In the genomic region with DNA sequence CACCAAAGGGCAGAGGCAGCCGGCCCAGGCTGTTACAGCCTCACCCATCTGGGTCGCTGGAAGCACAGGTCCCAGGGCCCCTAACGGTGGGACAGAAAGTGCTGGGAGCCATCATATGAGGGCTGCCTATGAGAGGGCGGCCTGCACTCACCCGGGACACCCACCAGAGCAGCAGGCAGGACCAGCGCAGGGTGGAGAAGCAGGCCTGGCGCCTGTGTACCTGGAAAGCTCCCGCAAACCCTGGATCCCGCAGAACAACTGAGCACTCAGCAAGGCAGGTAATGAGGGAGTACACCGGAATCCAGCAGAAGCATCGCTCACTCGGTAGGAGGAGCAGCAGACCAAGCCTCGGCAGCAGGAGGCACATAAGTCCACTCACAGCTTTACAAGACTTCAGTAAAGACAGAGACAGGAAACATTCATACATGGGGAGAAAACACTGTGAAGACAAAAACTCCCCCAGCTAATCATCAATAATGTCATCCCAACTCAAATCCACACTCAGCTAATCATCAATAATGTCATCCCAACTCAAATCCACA, we compare ENCODE assay signal across 21 cellular contexts. TPM values are rescaled to one million over a fixed set of nuclear protein-coding genes. Genes with fewer than 3 reads are reported as not detected.
DNase-seq lines count a peak whose midpoint lies in the region; ATAC-seq and TF ChIP-seq lines count a peak whose summit lies in the region.
"Had no signal": no experiment of that assay in that cellular context is flagged by ENCODE, and none has a peak within 500 bp of the region (broad histone marks: within the 10 kb centered on the region; RNA-seq: fewer than 3 reads in every experiment).

No MANE protein-coding gene starts in this region.

- DNase-seq in activated naive CD4-positive, alpha-beta T cell treated with anti-CD3 and anti-CD28 coated beads, Interleukin-2, amount 50 U/mL, for 72 hours (ENCODE audit: low spot score in 2 of 2) = no peak
- no peak for DNase-seq in activated naive CD4-positive, alpha-beta T cell treated with anti-CD3 and anti-CD28 coated beads, Interleukin-2, amount 50 U/mL, for 16 hours
- no peak for DNase-seq in Caco-2
- DNase-seq in WERI-Rb-1 = peak; percentile 52
- no peak for DNase-seq in neural crest cell (ENCODE audit: low read depth, low spot score)
- no peak for DNase-seq in endodermal cell
- DNase-seq: BE2C, DMS79, GM23248, H9, HFFc6, Kasumi-1, NCI-H1417, NCI-H1694 treated with DMSO at 0.1 percent for 48 hours, NCI-H2081 treated with DMSO at 0.1 percent for 48 hours, NCI-H2171 treated with DMSO at 0.1 percent for 48 hours, NCI-H524 treated with DMSO at 0.1 percent for 48 hours, NCI-H82 had no signal

- POLR2A ChIA-PET in Caco-2 (lab: Charles Lee) = interaction anchor here (0.6 kb wide), 1 partner anchor 32 kb away, joined by 3 read pairs; the partner anchor contains the start of gene C16orf95

- BruUV-seq in Caco-2 (replicated peaks; lab: Mats Ljungman, UMichigan) = no TSS peak

- ATAC-seq in activated naive CD4-positive, alpha-beta T cell treated with anti-CD3 and anti-CD28 coated beads, Interleukin-2, amount 50 U/mL, for 72 hours = no peak
- ATAC-seq in GM18861 (IDR thresholded peaks at IDR 0.05; ENCODE audit: unreplicated experiment) = no peak
- ATAC-seq: Panc1 had no signal

- no peaks in the 10 kb centered on the region for H3K9me3 Mint-ChIP-seq in activated naive CD4-positive, alpha-beta T cell treated with anti-CD3 and anti-CD28 coated beads, Interleukin-2, amount 50 U/mL, for 72 hours
- H3K9me3 Mint-ChIP-seq in Caco-2 (ENCODE audit: unreplicated experiment) = no peaks in the 10 kb centered on the region
- no peaks in the 10 kb centered on the region for H3K9me3 Mint-ChIP-seq in neural crest cell
- no peaks in the 10 kb centered on the region for H3K9me3 Mint-ChIP-seq in endodermal cell
- H3K9me3 Mint-ChIP-seq: H9, HFFc6 had no signal

- H3K27me3 Mint-ChIP-seq in Caco-2 (ENCODE audit: insufficient read depth, unreplicated experiment) (no peaks in the 10 kb centered on the region), neural crest cell (ENCODE audit: low read depth) (no peaks in the 10 kb centered on the region), endodermal cell (ENCODE audit: insufficient read depth) (no peaks in the 10 kb centered on the region)

- intact Hi-C loops in Caco-2 (cut with micrococcal nuclease; ENCODE audit: unreplicated experiment) = no loop called here

- H3K4me3 ChIP-seq in Caco-2 (ENCODE audit: low read depth, low read length) (no peak overlapping the region), WERI-Rb-1 (ENCODE audit: low read depth, low read length) (no peak overlapping the region), endodermal cell (ENCODE audit: low read length) (no peak overlapping the region)
- H3K4me3 ChIP-seq: A549, GM23248 had no signal

- peak overlapping the region; percentile 41 to 48 for H3K27ac Mint-ChIP-seq in activated naive CD4-positive, alpha-beta T cell treated with anti-CD3 and anti-CD28 coated beads, Interleukin-2, amount 50 U/mL, for 72 hours
- H3K27ac Mint-ChIP-seq in Caco-2 (ENCODE audit: unreplicated experiment) = peak overlapping the region; percentile 10
- peak overlapping the region; percentile 67 for H3K27ac Mint-ChIP-seq in neural crest cell (ENCODE audit: unreplicated experiment)
- no peak overlapping the region for H3K27ac Mint-ChIP-seq in endodermal cell
- H3K27ac Mint-ChIP-seq: HFFc6 had no signal

- H3K27ac ChIP-seq in WERI-Rb-1 = peak overlapping the region; percentile 98
- no peak overlapping the region for H3K27ac ChIP-seq in endodermal cell (ENCODE audit: low read depth, low read length)
- H3K27ac ChIP-seq: A549, GM23248 had no signal

- WGBS in endodermal cell (ENCODE audit: insufficient coverage in 1 of 2, insufficient read length in 1 of 2), 2 experiments = 92 to 97% methylated on average over 12 to 13 of the region's 13 CpGs

- H3K27me3 ChIP-seq in Caco-2 (replicated peaks; ENCODE audit: control insufficient read depth, insufficient read depth, low read length) (no peaks in the 10 kb centered on the region), WERI-Rb-1 (ENCODE audit: insufficient read depth, low read depth, severe bottlenecking) (no peaks in the 10 kb centered on the region), endodermal cell (ENCODE audit: control insufficient read depth, insufficient read depth, low read length, poor library complexity, severe bottlenecking) (no peaks in the 10 kb centered on the region)
- H3K27me3 ChIP-seq: BE2C had no signal

- H3K36me3 Mint-ChIP-seq in activated naive CD4-positive, alpha-beta T cell treated with anti-CD3 and anti-CD28 coated beads, Interleukin-2, amount 50 U/mL, for 72 hours = peaks cover 8 to 10% of the 10 kb centered on the region in 2 donors
- H3K36me3 Mint-ChIP-seq in Caco-2 (ENCODE audit: insufficient read depth, unreplicated experiment) = peaks cover 48% of the 10 kb centered on the region
- H3K36me3 Mint-ChIP-seq in neural crest cell (ENCODE audit: low read depth) = no peaks in the 10 kb centered on the region
- H3K36me3 Mint-ChIP-seq in endodermal cell (ENCODE audit: low read depth) = peaks cover 19% of the 10 kb centered on the region

- no peak overlapping the region for H3K9ac ChIP-seq in endodermal cell (ENCODE audit: extremely low read depth, low read length, poor library complexity, severe bottlenecking)
- H3K9ac ChIP-seq: GM23248 had no signal

- H3K4me1 Mint-ChIP-seq in Caco-2 (ENCODE audit: low read depth, unreplicated experiment) (no peaks in the 10 kb centered on the region), neural crest cell (peaks cover 11% of the 10 kb centered on the region), endodermal cell (peaks cover 7% of the 10 kb centered on the region)

- H3K4me1 ChIP-seq in Caco-2 (no peaks in the 10 kb centered on the region), endodermal cell (ENCODE audit: control insufficient read depth, insufficient read depth, low read length) (no peaks in the 10 kb centered on the region)
- H3K4me1 ChIP-seq: A549 had no signal

- H3K36me3 ChIP-seq in Caco-2 (ENCODE audit: control insufficient read depth, insufficient read depth, low read length) = peaks cover 1% of the 10 kb centered on the region
- peaks cover 7% of the 10 kb centered on the region for H3K36me3 ChIP-seq in WERI-Rb-1
- H3K36me3 ChIP-seq in endodermal cell (ENCODE audit: control insufficient read depth, insufficient read depth, low read length) = peaks cover 7% of the 10 kb centered on the region

- H3K9me3 ChIP-seq in Caco-2 (no peaks in the 10 kb centered on the region), WERI-Rb-1 (ENCODE audit: severe bottlenecking) (no peaks in the 10 kb centered on the region), endodermal cell (ENCODE audit: control insufficient read depth, low read length) (no peaks in the 10 kb centered on the region)
- H3K9me3 ChIP-seq: A549, BE2C had no signal

- H3K4me3 Mint-ChIP-seq in Caco-2 (ENCODE audit: unreplicated experiment) (no peak overlapping the region), neural crest cell (no peak overlapping the region), endodermal cell (no peak overlapping the region)
- H3K4me3 Mint-ChIP-seq: H9, HFFc6 had no signal

- CTCF ChIA-PET in Caco-2 (lab: Charles Lee) = interaction anchor here (1.0 kb wide), 1 partner anchor 46 kb away, joined by 3 read pairs; no protein-coding TSS in a partner anchor

- TF ChIP-seq CTCF in Caco-2 (IDR thresholded peaks at IDR 0.05; ENCODE audit: insufficient read depth in 1 of 2, low read depth in 1 of 2, low read length in 1 of 2, severe bottlenecking in 1 of 2, unreplicated experiment in 1 of 2) (no peak), WERI-Rb-1 (IDR thresholded peaks at IDR 0.05; ENCODE audit: low read depth, low read length) (peak; percentile 51), neural crest cell (conservative IDR thresholded peaks at IDR 0.05) (no peak), endodermal cell (conservative IDR thresholded peaks at IDR 0.05) (no peak)

RNA-seq across cellular contexts. Expression of gene C16orf95, which starts 31.5 kb away (rescaled TPM):
- 10 to 100 TPM; 12.2 to 16.9 TPM for total RNA-seq in activated naive CD4-positive, alpha-beta T cell treated with anti-CD3 and anti-CD28 coated beads, Interleukin-2, amount 50 U/mL, for 72 hours
- 4.4 and 6.9 TPM in 2 replicates for total RNA-seq in Caco-2 (2022)
- 6.8 and 8.8 TPM in 2 replicates for total RNA-seq in neural crest cell
- 1 to 10 TPM; 6.4 to 7.8 TPM for total RNA-seq in endodermal cell
- polyA plus RNA-seq in endodermal cell (2013, experiment 1 of 2) = 5.7 TPM
- 6.0 TPM for polyA plus RNA-seq in endodermal cell (2013, experiment 2 of 2)

RNA-seq across cellular contexts. Expression of gene FBXO31, which starts 34.9 kb away (rescaled TPM):
- 10 to 100 TPM; 25.3 to 36.0 TPM for total RNA-seq in activated naive CD4-positive, alpha-beta T cell treated with anti-CD3 and anti-CD28 coated beads, Interleukin-2, amount 50 U/mL, for 72 hours
- total RNA-seq in Caco-2 (2022) (50.9 and 55.6 TPM in 2 replicates), neural crest cell (19.4 and 23.7 TPM in 2 replicates), endodermal cell (10 to 100 TPM; 18.6 to 22.1 TPM)
- 13.4 TPM for polyA plus RNA-seq in endodermal cell (2013, experiment 1 of 2)
- 9.5 TPM for polyA plus RNA-seq in endodermal cell (2013, experiment 2 of 2)

RNA-seq across cellular contexts. Expression of gene MAP1LC3B, which starts 43.4 kb away (rescaled TPM):
- 10 to 100 TPM; 64.7 to 83.4 TPM for total RNA-seq in activated naive CD4-positive, alpha-beta T cell treated with anti-CD3 and anti-CD28 coated beads, Interleukin-2, amount 50 U/mL, for 72 hours
- total RNA-seq in Caco-2 (2022) (64.7 and 72.3 TPM in 2 replicates), neural crest cell (37.9 and 40.7 TPM in 2 replicates), endodermal cell (10 to 100 TPM; 56.4 to 62.4 TPM)
- 67.5 TPM for polyA plus RNA-seq in endodermal cell (2013, experiment 1 of 2)
- 73.4 TPM for polyA plus RNA-seq in endodermal cell (2013, experiment 2 of 2)
